ENCODE assay signal across 8 cellular contexts in the genomic region with DNA sequence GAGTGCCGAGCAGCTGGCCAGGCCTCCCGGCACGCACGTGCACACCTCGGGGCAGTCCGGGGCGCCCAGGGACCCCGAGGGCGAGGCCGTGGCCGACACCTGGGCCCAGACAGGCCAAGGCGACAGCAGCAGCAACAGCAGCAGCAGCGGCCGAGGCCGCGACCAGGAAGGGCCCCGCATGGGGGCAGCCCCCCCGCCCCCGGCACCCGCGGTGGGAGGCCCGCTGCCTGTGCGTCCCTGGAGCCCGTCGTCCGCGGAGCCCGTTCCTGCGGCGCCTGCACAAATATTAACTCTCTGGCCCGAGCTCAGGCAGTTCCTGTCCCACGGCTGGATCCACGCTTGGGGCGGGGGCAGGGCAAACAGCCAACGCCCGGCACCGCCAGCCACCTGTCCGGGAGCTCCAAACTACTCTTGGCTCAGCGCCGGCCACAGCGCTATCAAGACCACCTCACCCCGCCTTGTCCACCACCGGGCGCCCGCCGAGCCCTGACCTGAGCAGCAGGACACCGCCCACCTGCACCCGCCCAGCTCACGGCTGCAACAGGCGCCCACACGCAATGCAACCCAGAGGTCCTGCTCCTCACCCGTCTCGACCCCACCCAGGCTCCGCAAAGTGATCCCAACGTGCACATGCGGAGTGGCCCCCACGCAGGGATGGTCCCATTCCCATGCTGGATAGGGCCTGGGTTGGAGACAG. TPM values are rescaled to one million over a fixed set of nuclear protein-coding genes. Genes with fewer than 3 reads are reported as not detected.
A peak's percentile ranks its signal among the peaks of the same experiment; 100 is the strongest.
DNase-seq lines count a peak whose midpoint lies in the region; ATAC-seq, FAIRE-seq and TF ChIP-seq lines count a peak whose summit lies in the region.

A gene with protein sequence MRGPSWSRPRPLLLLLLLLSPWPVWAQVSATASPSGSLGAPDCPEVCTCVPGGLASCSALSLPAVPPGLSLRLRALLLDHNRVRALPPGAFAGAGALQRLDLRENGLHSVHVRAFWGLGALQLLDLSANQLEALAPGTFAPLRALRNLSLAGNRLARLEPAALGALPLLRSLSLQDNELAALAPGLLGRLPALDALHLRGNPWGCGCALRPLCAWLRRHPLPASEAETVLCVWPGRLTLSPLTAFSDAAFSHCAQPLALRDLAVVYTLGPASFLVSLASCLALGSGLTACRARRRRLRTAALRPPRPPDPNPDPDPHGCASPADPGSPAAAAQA (minus strand): TSS at position 288 of the 697 bp plus-strand sequence. CDS start 108 bp downstream, at position 180.

- WGBS in pancreas, 2 donors: 13 to 17% methylated on average over 42 to 57 of the region's 57 CpGs

- H3K27me3 Mint-ChIP-seq in Calu3 (ENCODE audit: unreplicated experiment): peaks cover 34% of the 10 kb centered on the region

- H3K9me3 Mint-ChIP-seq in Calu3 (ENCODE audit: low read depth, unreplicated experiment): no peaks in the 10 kb centered on the region

- peak within 1 kb of the TSS; percentile 63 for H3K4me3 Mint-ChIP-seq in Calu3 (ENCODE audit: low read depth, unreplicated experiment)

- peaks cover 16% of the 10 kb centered on the region for H3K27me3 ChIP-seq in OCI-LY1 (ENCODE audit: insufficient read depth, low read length)
- H3K27me3 ChIP-seq in pancreas: no peaks in the 10 kb centered on the region

- peak within 1 kb of the TSS; percentile 30 for H3K4me3 ChIP-seq in OCI-LY1 (ENCODE audit: low read depth, low read length, poor library complexity, severe bottlenecking)
- peak within 1 kb of the TSS; percentile 26 for H3K4me3 ChIP-seq in epithelial cell of proximal tubule (ENCODE audit: low read depth, low read length)
- peak within 1 kb of the TSS; percentile 6 to 47 (median 31) for H3K4me3 ChIP-seq in pancreas

- H3K79me2 ChIP-seq in OCI-LY1 (ENCODE audit: insufficient read depth, low read length): no peaks in the 10 kb centered on the region

- H3K9ac ChIP-seq in OCI-LY1 (ENCODE audit: low read length): no peak within 1 kb of the TSS; the same call in 1 of the 2 replicates

- ATAC-seq in pancreas: peak in 3 of 4 donors; percentile 9 to 15 (median 12)
- ATAC-seq in HG03378 (IDR thresholded peaks at IDR 0.05; ENCODE audit: unreplicated experiment): no peak

- no peak within 1 kb of the TSS for H2AFZ ChIP-seq in OCI-LY1 (ENCODE audit: low read length)

- FAIRE-seq in pancreas (lab: Jason Lieb, UNC): no peak

- peaks cover 16% of the 10 kb centered on the region for H3K4me1 ChIP-seq in OCI-LY1 (ENCODE audit: insufficient read depth, low read length, severe bottlenecking)
- H3K4me1 ChIP-seq in pancreas: peaks cover 6 to 14% (median 13%) of the 10 kb centered on the region in 3 donors

- H3F3A ChIP-seq in OCI-LY1 (ENCODE audit: insufficient read depth, low read length): no peaks in the 10 kb centered on the region

- CTCF ChIA-PET in Calu3 (lab: Charles Lee): interaction anchor here (0.7 to 1.1 kb wide), 2 partner anchors 29 to 41 kb away, joined by 3 to 4 read pairs; no protein-coding TSS in a partner anchor

- H3K27ac Mint-ChIP-seq in Calu3 (ENCODE audit: unreplicated experiment): no peak within 1 kb of the TSS

- no peaks in the 10 kb centered on the region for H4K20me1 ChIP-seq in OCI-LY1 (ENCODE audit: insufficient read depth, low read length)

- peak within 1 kb of the TSS; percentile 43 for H3K4me2 ChIP-seq in OCI-LY1 (ENCODE audit: low read length)

- no peak for DNase-seq in Calu3
- no peak for DNase-seq in epithelial cell of proximal tubule (ENCODE audit: low read depth)
- no peak for DNase-seq in pancreas
- DNase-seq in NCI-H1930 (lab: John Stamatoyannopoulos, UW): no peak
- no peak for DNase-seq in GM19238 (ENCODE audit: insufficient read length, low spot score)
- no peak for DNase-seq in HuH-7 (ENCODE audit: low spot score)

- H3K9me3 ChIP-seq in OCI-LY1 (ENCODE audit: low read length): no peaks in the 10 kb centered on the region
- H3K9me3 ChIP-seq in pancreas: no peaks in the 10 kb centered on the region

- peaks cover 16% of the 10 kb centered on the region for H3K36me3 Mint-ChIP-seq in Calu3 (ENCODE audit: insufficient read depth, unreplicated experiment)

- no peak within 1 kb of the TSS for H3K27ac ChIP-seq in OCI-LY1 (ENCODE audit: low read depth, low read length, poor library complexity, severe bottlenecking)
- H3K27ac ChIP-seq in pancreas: no peak within 1 kb of the TSS

- no peaks in the 10 kb centered on the region for H3K36me3 ChIP-seq in OCI-LY1 (ENCODE audit: insufficient read depth, low read length)
- H3K36me3 ChIP-seq in pancreas: no peaks in the 10 kb centered on the region

- no peaks in the 10 kb centered on the region for H3K9me2 ChIP-seq in OCI-LY1 (ENCODE audit: low read depth, low read length)

- H3K4me1 Mint-ChIP-seq in Calu3 (ENCODE audit: low read depth, unreplicated experiment): no peaks in the 10 kb centered on the region

- intact Hi-C loops in Calu3 (cut with micrococcal nuclease; ENCODE audit: unreplicated experiment): no loop called here
- intact Hi-C loops in pancreas (cut with DNase I): no loop called here

- no peak for TF ChIP-seq CTCF in Calu3 (IDR thresholded peaks at IDR 0.05; ENCODE audit: unreplicated experiment)
- no peak for TF ChIP-seq CTCF in OCI-LY1 (IDR thresholded peaks at IDR 0.05; ENCODE audit: low read length)
- TF ChIP-seq CTCF in epithelial cell of proximal tubule (conservative IDR thresholded peaks at IDR 0.05; ENCODE audit: low read depth, low read length): no peak
- TF ChIP-seq CTCF in pancreas (IDR thresholded peaks at IDR 0.05): no peak

- no TSS peak for BruUV-seq in Calu3 (replicated peaks; lab: Mats Ljungman, UMichigan)

RNA-seq across cellular contexts. Expression of the gene that starts here (rescaled TPM):
- total RNA-seq in Calu3 (2022): 0.52 and 0.98 TPM in 2 replicates
- total RNA-seq in epithelial cell of proximal tubule: not detected in 2 replicates
- under 1 TPM; 0.28 to 0.90 (median 0.49) TPM for total RNA-seq in pancreas
- not detected for polyA plus RNA-seq in pancreas

Comparison
In these comparisons a context has a peak if more than half of its experiments do, and no peak if none do; other contexts are left out.
1. Peak in ATAC-seq and H3K4me3 ChIP-seq in pancreas; RNA of the gene not detected or under 1 TPM.